Comparison of ENCODE assay signal across 9 cellular contexts in the genomic region with DNA sequence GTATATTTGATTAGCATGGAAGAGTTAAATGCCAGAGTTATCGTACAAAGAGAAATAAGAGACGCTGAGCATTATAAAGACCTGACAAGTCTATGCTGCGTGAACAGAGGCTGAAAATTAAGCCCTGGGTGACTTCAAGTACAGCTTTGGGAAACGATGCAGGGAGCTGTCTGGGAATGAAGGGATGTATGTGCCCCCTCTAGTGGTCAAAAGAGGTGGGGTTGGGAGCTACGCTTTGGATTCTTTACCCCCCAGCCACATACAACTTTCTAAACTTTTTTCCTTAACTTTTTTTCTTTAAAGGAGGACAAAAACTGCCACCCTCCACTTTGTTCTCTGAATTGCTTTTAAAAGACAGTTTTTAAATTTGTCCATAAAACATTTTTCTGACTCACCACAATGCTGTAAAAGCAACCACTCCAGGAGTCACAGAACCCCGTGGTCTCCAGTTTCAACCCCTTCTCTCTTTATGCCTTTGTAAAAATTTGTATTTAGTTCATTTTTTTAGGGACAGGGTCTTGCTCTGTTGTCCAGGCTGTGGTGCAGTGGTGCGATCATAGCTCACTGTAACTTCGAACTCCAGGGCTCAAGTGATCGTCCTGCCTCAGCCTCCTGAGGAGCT. TPM values are rescaled to one million over a fixed set of nuclear protein-coding genes. Genes with fewer than 3 reads are reported as not detected.
DNase-seq lines count a peak whose midpoint lies in the region; ATAC-seq, FAIRE-seq and TF ChIP-seq lines count a peak whose summit lies in the region.
"Had no signal": no experiment of that assay in that cellular context is flagged by ENCODE, and none has a peak within 500 bp of the region (broad histone marks: within the 10 kb centered on the region; RNA-seq: fewer than 3 reads in every experiment).

No MANE protein-coding gene starts in this region.

- dilution Hi-C loops in mammary epithelial cell (cut with HindIII; ENCODE audit: low sequenced_read_pairs): no loop called here

- DNase-seq in CD8-positive, alpha-beta T cell: peak in 1 of 7 experiments; percentile 15
- DNase-seq in GM19239 (ENCODE audit: insufficient read length, low spot score): peak; percentile 27
- peak; percentile 47 for DNase-seq in NCI-H748 (lab: John Stamatoyannopoulos, UW; ENCODE audit: unreplicated experiment)
- peak; percentile 37 for DNase-seq in mammary epithelial cell
- DNase-seq in kidney epithelial cell (ENCODE audit: low read depth): no peak
- DNase-seq in tibial nerve (ENCODE audit: low spot score in 2 of 2): peak in 1 of 2 donors; percentile 82

- H3K27me3 ChIP-seq in CD8-positive, alpha-beta T cell (ENCODE audit: insufficient read depth, low read length): no peaks in the 10 kb centered on the region
- H3K27me3 ChIP-seq in mammary epithelial cell (ENCODE audit: insufficient read depth, low read length) (no peaks in the 10 kb centered on the region), kidney epithelial cell (ENCODE audit: control insufficient read depth, insufficient read depth, low read length) (no peaks in the 10 kb centered on the region), tibial nerve (no peaks in the 10 kb centered on the region)

- H3K9ac ChIP-seq in mammary epithelial cell (ENCODE audit: insufficient read depth, low read length): no peak overlapping the region

- H3K4me2 ChIP-seq in mammary epithelial cell (ENCODE audit: insufficient read depth, low read depth, low read length): no peak overlapping the region

- BruUV-seq in mammary epithelial cell (replicated peaks; lab: Mats Ljungman, UMichigan): no TSS peak

- H3K27ac ChIP-seq in CD8-positive, alpha-beta T cell (ENCODE audit: low read depth, low read length): no peak overlapping the region
- H3K27ac ChIP-seq in mammary epithelial cell (ENCODE audit: insufficient read depth, low read depth, low read length) (no peak overlapping the region), tibial nerve (no peak overlapping the region)

- intact Hi-C loops in CD8-positive, alpha-beta T cell (cut with DNase I, micrococcal nuclease): loop anchor here in 1 of 2 experiments (2.0 to 10.0 kb wide), 2 partner anchors 128 to 532 kb away; partner anchors contain the start of gene NCOR2
- intact Hi-C loops in mammary epithelial cell (cut with micrococcal nuclease): loop anchor here (1.0 to 10.0 kb wide), 3 partner anchors 128 to 872 kb away; no protein-coding TSS in a partner anchor

- no peaks in the 10 kb centered on the region for H3K9me3 ChIP-seq in CD8-positive, alpha-beta T cell (ENCODE audit: low read length)
- H3K9me3 ChIP-seq in mammary epithelial cell (replicated peaks; ENCODE audit: insufficient read depth, low read length) (no peaks in the 10 kb centered on the region), tibial nerve (no peaks in the 10 kb centered on the region)

- WGBS in mammary epithelial cell (ENCODE audit: low coverage, missing lambda C conversion rate): 49% methylated on average over 9 of the region's 9 CpGs
- WGBS in tibial nerve, 2 donors: 46 to 47% methylated on average over 9 of the region's 9 CpGs

- H3K27me3 Mint-ChIP-seq in CD8-positive, alpha-beta T cell (ENCODE audit: low read depth): no peaks in the 10 kb centered on the region

- TF ChIP-seq CTCF in CD8-positive, alpha-beta T cell (IDR thresholded peaks at IDR 0.05): peak; percentile 37
- peak; percentile 84 to 87 for TF ChIP-seq CTCF in mammary epithelial cell (conservative IDR thresholded peaks at IDR 0.05 in 1 of 2, IDR thresholded peaks at IDR 0.05 in 1 of 2; ENCODE audit: extremely low read depth in 1 of 2, insufficient read depth in 1 of 2, low read depth in 1 of 2, low read length in 2 of 2)
- TF ChIP-seq CTCF in kidney epithelial cell (IDR thresholded peaks at IDR 0.05; ENCODE audit: insufficient read depth, low read length, poor library complexity, severe bottlenecking): peak; percentile 95
- peak; percentile 76 to 90 (median 86) for TF ChIP-seq CTCF in tibial nerve (IDR thresholded peaks at IDR 0.05)

- no peaks in the 10 kb centered on the region for H3K4me1 ChIP-seq in CD8-positive, alpha-beta T cell (ENCODE audit: insufficient read depth, low read length)
- H3K4me1 ChIP-seq in mammary epithelial cell (ENCODE audit: insufficient read depth, low read length) (peaks cover 7% of the 10 kb centered on the region), tibial nerve (peaks cover 0 to 23% (median 5%) of the 10 kb centered on the region in 4 donors)

- peak; percentile 83 for FAIRE-seq in GM19239 (lab: Jason Lieb, UNC)

- TF ChIP-seq POLR2A in tibial nerve (IDR thresholded peaks at IDR 0.05): no peak

- peaks cover 3% of the 10 kb centered on the region for H3K4me1 Mint-ChIP-seq in CD8-positive, alpha-beta T cell (ENCODE audit: low read depth)

- no peak overlapping the region for H2AFZ ChIP-seq in mammary epithelial cell (ENCODE audit: low read depth, low read length)

- no peaks in the 10 kb centered on the region for H3K36me3 ChIP-seq in CD8-positive, alpha-beta T cell (ENCODE audit: insufficient read depth, low read length)
- H3K36me3 ChIP-seq in mammary epithelial cell (ENCODE audit: insufficient read depth, low read length): no peaks in the 10 kb centered on the region
- no peaks in the 10 kb centered on the region for H3K36me3 ChIP-seq in kidney epithelial cell (ENCODE audit: control insufficient read depth, insufficient read depth, low read length)
- no peaks in the 10 kb centered on the region for H3K36me3 ChIP-seq in tibial nerve

- no peaks in the 10 kb centered on the region for H3K9me3 Mint-ChIP-seq in CD8-positive, alpha-beta T cell
- H3K9me3 Mint-ChIP-seq: T-helper 1 cell treated with Interleukin-12 subunit alpha and Interleukin-12 subunit beta and Interleukin-4 antibody, amounts not matched to agents 30 μg/mL and 1 μg/mL, for 36 hours had no signal

- no peak overlapping the region for H3K4me3 Mint-ChIP-seq in CD8-positive, alpha-beta T cell
- H3K4me3 Mint-ChIP-seq: T-helper 1 cell treated with Interleukin-12 subunit alpha and Interleukin-12 subunit beta and Interleukin-4 antibody, amounts not matched to agents 30 μg/mL and 1 μg/mL, for 36 hours had no signal

- H3K36me3 Mint-ChIP-seq in CD8-positive, alpha-beta T cell: no peaks in the 10 kb centered on the region

- no peaks in the 10 kb centered on the region for H3K79me2 ChIP-seq in mammary epithelial cell (ENCODE audit: insufficient read depth, low read length)

- no peak for TF ChIP-seq EP300 in tibial nerve (IDR thresholded peaks at IDR 0.05)

- no peak overlapping the region for H3K27ac Mint-ChIP-seq in CD8-positive, alpha-beta T cell
- H3K27ac Mint-ChIP-seq: T-helper 1 cell treated with Interleukin-12 subunit alpha and Interleukin-12 subunit beta and Interleukin-4 antibody, amounts not matched to agents 30 μg/mL and 1 μg/mL, for 36 hours had no signal

- in situ Hi-C loops in mammary epithelial cell (cut with MboI; ENCODE audit: low sequenced_read_pairs in 2 of 2): no loop called here

- H4K20me1 ChIP-seq in mammary epithelial cell (ENCODE audit: insufficient read depth, low read length): no peaks in the 10 kb centered on the region

- ATAC-seq in CD8-positive, alpha-beta T cell: no peak
- no peak for ATAC-seq in GM18511 (IDR thresholded peaks at IDR 0.05; ENCODE audit: unreplicated experiment)
- no peak for ATAC-seq in HG02970 (IDR thresholded peaks at IDR 0.05; ENCODE audit: low FRiP score, unreplicated experiment)

- CTCF ChIA-PET in CD8-positive, alpha-beta T cell (lab: Charles Lee): interaction anchor here (0.9 to 8.9 kb wide), 16 partner anchors 10 to 736 kb away, joined by 3 to 161 read pairs (median 4); no protein-coding TSS in a partner anchor
- CTCF ChIA-PET in mammary epithelial cell (lab: Charles Lee; ENCODE audit: low non-redundant PET): interaction anchor here (0.6 to 0.7 kb wide), 3 partner anchors 241 to 1081 kb away, joined by 3 to 6 read pairs (median 4); no protein-coding TSS in a partner anchor

- no peak overlapping the region for H3K4me3 ChIP-seq in CD8-positive, alpha-beta T cell (ENCODE audit: low read depth, low read length)
- H3K4me3 ChIP-seq in mammary epithelial cell (replicated peaks in 1 of 3; ENCODE audit: insufficient read depth in 1 of 3, low read depth in 2 of 3, low read length in 3 of 3) (no peak overlapping the region), kidney epithelial cell (ENCODE audit: low read depth, low read length) (no peak overlapping the region), tibial nerve (no peak overlapping the region)

- POLR2A ChIA-PET in CD8-positive, alpha-beta T cell (lab: Charles Lee): no interaction called here

RNA-seq across cellular contexts. Expression of gene ZNF664, which starts 59.4 kb away (rescaled TPM):
- total RNA-seq in CD8-positive, alpha-beta T cell: 10 to 100 TPM; 14.2 to 17.9 TPM
- total RNA-seq in mammary epithelial cell (10 to 100 TPM; 56.2 to 62.6 TPM), kidney epithelial cell (97.5 and 122 TPM in 2 replicates), tibial nerve (10 to 100 TPM; 53.7 to 78.0 (median 73.3) TPM)
- polyA plus RNA-seq in mammary epithelial cell: 26.4 TPM
- 98.2 TPM for polyA minus RNA-seq in mammary epithelial cell

RNA-seq across cellular contexts. Expression of gene CCDC92, which starts 59.7 kb away (rescaled TPM):
- total RNA-seq in CD8-positive, alpha-beta T cell: 1 to 10 TPM; 6.9 to 8.1 TPM
- total RNA-seq in mammary epithelial cell: 10 to 100 TPM in 1 of 2 donors, 1 to 10 TPM in 1; 6.8 to 29.7 TPM
- 15.4 TPM for polyA plus RNA-seq in mammary epithelial cell
- 20.2 TPM for polyA minus RNA-seq in mammary epithelial cell
- total RNA-seq in kidney epithelial cell: 30.8 and 43.0 TPM in 2 replicates
- 10 to 100 TPM; 41.0 to 46.8 (median 42.6) TPM for total RNA-seq in tibial nerve

Comparison
In these comparisons a context has a peak if more than half of its experiments do, and no peak if none do; other contexts are left out.
1. CTCF ChIP-seq: peak in every context shown above with its lines; median percentile 95 in kidney epithelial cell; 86 in tibial nerve; 86 in mammary epithelial cell; 37 in CD8-positive, alpha-beta T cell.